Comparison of ENCODE assay signal across 1 cellular context in genomic region chr19:1812426-1813196, GRCh38.
TF ChIP-seq lines count a peak whose summit lies in the region.

No MANE protein-coding gene starts in this region.

TF ChIP-seq in K562, 482 proteins besides CTCF, POLR2A, EP300 and RAD21 (continued from another document and continues in another):
- TF ChIP-seq, protein P1, sequence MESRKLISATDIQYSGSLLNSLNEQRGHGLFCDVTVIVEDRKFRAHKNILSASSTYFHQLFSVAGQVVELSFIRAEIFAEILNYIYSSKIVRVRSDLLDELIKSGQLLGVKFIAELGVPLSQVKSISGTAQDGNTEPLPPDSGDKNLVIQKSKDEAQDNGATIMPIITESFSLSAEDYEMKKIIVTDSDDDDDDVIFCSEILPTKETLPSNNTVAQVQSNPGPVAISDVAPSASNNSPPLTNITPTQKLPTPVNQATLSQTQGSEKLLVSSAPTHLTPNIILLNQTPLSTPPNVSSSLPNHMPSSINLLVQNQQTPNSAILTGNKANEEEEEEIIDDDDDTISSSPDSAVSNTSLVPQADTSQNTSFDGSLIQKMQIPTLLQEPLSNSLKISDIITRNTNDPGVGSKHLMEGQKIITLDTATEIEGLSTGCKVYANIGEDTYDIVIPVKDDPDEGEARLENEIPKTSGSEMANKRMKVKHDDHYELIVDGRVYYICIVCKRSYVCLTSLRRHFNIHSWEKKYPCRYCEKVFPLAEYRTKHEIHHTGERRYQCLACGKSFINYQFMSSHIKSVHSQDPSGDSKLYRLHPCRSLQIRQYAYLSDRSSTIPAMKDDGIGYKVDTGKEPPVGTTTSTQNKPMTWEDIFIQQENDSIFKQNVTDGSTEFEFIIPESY (CRISPR knock-in tag; IDR thresholded peaks at IDR 0.05): 0 out of 2 replicates have a peak, but pooled peaks have one; percentile 51
- TF ChIP-seq, protein P2, sequence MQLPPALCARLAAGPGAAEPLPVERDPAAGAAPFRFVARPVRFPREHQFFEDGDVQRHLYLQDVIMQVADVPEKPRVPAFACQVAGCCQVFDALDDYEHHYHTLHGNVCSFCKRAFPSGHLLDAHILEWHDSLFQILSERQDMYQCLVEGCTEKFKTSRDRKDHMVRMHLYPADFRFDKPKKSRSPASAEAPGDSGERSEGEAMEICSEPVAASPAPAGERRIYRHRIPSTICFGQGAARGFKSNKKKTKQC (CRISPR knock-in tag; IDR thresholded peaks at IDR 0.05): 0 out of 2 replicates have a peak, but pooled peaks have one; percentile 42
- TF ChIP-seq TRIM28 (IDR thresholded peaks at IDR 0.05) (no peak), CBFA2T3 (IDR thresholded peaks at IDR 0.05) (no peak), TEAD2 (tag; IDR thresholded peaks at IDR 0.05) (no peak), CXXC5 (CRISPR knock-in tag; IDR thresholded peaks at IDR 0.05) (peak; percentile 71), ZNF740 (CRISPR knock-in tag; IDR thresholded peaks at IDR 0.05) (peak; percentile 43; the same call in 1 of the 2 replicates), ZNF740 (tag; IDR thresholded peaks at IDR 0.05) (no peak), AFF1 (IDR thresholded peaks at IDR 0.05; ENCODE audit: low read depth in 1 of 2, partially characterized antibody in 2 of 2) (peak in 1 of 2 experiments; percentile 33), CREB3L1 (IDR thresholded peaks at IDR 0.05; ENCODE audit: borderline replicate concordance, low read depth) (peak; percentile 78; the same call in 1 of the 2 replicates), HDGF (IDR thresholded peaks at IDR 0.05) (peak; percentile 96; the same call in 1 of the 2 replicates), MYC (IDR thresholded peaks at IDR 0.05; ENCODE audit: low read depth, low read length) (peak; percentile 48), MYC (CRISPR knock-in tag; IDR thresholded peaks at IDR 0.05; ENCODE audit: borderline replicate concordance, low read depth) (no peak), VEZF1 (CRISPR knock-in tag; IDR thresholded peaks at IDR 0.05) (peak; percentile 89), MTA2 (IDR thresholded peaks at IDR 0.05; ENCODE audit: low read depth) (no peak), EZH2 (IDR thresholded peaks at IDR 0.05; ENCODE audit: borderline replicate concordance, low read depth, low read length) (no peak), TSC22D4 (tag; IDR thresholded peaks at IDR 0.05) (no peak), RBM22 (IDR thresholded peaks at IDR 0.05; ENCODE audit: low read depth, low read length, poor library complexity, severe bottlenecking) (peak; percentile 70), NR4A1 (CRISPR knock-in tag; IDR thresholded peaks at IDR 0.05) (no peak), NR4A1 (tag; IDR thresholded peaks at IDR 0.05) (no peak), MTA3 (IDR thresholded peaks at IDR 0.05; ENCODE audit: borderline replicate concordance) (peak; percentile 62; the same call in 1 of the 2 replicates), ZFX (CRISPR knock-in tag; IDR thresholded peaks at IDR 0.05) (peak; percentile 81), TAF1 (IDR thresholded peaks at IDR 0.05; ENCODE audit: control insufficient read depth, extremely low read depth, insufficient read depth, low read length, severe bottlenecking) (peak; percentile 61), PRMT5 (CRISPR knock-in tag; IDR thresholded peaks at IDR 0.05) (no peak), POLR2AphosphoS2 (IDR thresholded peaks at IDR 0.05; ENCODE audit: low read length) (peak; percentile 21; the same call in 1 of the 2 replicates), ZEB2 (IDR thresholded peaks at IDR 0.05) (peak; percentile 66; the same call in 1 of the 2 replicates), RBBP5 (IDR thresholded peaks at IDR 0.05; ENCODE audit: borderline replicate concordance, insufficient read depth, low read length, poor library complexity, severe bottlenecking) (peak; percentile 34), RNF2 (IDR thresholded peaks at IDR 0.05) (0 out of 2 replicates have a peak, but pooled peaks have one; percentile 27)
- TF ChIP-seq, protein P3, sequence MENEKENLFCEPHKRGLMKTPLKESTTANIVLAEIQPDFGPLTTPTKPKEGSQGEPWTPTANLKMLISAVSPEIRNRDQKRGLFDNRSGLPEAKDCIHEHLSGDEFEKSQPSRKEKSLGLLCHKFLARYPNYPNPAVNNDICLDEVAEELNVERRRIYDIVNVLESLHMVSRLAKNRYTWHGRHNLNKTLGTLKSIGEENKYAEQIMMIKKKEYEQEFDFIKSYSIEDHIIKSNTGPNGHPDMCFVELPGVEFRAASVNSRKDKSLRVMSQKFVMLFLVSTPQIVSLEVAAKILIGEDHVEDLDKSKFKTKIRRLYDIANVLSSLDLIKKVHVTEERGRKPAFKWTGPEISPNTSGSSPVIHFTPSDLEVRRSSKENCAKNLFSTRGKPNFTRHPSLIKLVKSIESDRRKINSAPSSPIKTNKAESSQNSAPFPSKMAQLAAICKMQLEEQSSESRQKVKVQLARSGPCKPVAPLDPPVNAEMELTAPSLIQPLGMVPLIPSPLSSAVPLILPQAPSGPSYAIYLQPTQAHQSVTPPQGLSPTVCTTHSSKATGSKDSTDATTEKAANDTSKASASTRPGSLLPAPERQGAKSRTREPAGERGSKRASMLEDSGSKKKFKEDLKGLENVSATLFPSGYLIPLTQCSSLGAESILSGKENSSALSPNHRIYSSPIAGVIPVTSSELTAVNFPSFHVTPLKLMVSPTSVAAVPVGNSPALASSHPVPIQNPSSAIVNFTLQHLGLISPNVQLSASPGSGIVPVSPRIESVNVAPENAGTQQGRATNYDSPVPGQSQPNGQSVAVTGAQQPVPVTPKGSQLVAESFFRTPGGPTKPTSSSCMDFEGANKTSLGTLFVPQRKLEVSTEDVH (IDR thresholded peaks at IDR 0.05; ENCODE audit: low read depth, partially characterized antibody): no peak
- TF ChIP-seq, protein P4, sequence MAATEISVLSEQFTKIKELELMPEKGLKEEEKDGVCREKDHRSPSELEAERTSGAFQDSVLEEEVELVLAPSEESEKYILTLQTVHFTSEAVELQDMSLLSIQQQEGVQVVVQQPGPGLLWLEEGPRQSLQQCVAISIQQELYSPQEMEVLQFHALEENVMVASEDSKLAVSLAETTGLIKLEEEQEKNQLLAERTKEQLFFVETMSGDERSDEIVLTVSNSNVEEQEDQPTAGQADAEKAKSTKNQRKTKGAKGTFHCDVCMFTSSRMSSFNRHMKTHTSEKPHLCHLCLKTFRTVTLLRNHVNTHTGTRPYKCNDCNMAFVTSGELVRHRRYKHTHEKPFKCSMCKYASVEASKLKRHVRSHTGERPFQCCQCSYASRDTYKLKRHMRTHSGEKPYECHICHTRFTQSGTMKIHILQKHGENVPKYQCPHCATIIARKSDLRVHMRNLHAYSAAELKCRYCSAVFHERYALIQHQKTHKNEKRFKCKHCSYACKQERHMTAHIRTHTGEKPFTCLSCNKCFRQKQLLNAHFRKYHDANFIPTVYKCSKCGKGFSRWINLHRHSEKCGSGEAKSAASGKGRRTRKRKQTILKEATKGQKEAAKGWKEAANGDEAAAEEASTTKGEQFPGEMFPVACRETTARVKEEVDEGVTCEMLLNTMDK (IDR thresholded peaks at IDR 0.05; ENCODE audit: borderline replicate concordance, insufficient read depth, low read depth, low read length, poor library complexity, severe bottlenecking): no peak
- TF ChIP-seq, protein P5, sequence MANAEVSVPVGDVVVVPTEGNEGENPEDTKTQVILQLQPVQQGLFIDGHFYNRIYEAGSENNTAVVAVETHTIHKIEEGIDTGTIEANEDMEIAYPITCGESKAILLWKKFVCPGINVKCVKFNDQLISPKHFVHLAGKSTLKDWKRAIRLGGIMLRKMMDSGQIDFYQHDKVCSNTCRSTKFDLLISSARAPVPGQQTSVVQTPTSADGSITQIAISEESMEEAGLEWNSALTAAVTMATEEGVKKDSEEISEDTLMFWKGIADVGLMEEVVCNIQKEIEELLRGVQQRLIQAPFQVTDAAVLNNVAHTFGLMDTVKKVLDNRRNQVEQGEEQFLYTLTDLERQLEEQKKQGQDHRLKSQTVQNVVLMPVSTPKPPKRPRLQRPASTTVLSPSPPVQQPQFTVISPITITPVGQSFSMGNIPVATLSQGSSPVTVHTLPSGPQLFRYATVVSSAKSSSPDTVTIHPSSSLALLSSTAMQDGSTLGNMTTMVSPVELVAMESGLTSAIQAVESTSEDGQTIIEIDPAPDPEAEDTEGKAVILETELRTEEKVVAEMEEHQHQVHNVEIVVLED (CRISPR knock-in tag; IDR thresholded peaks at IDR 0.05): no peak
- TF ChIP-seq, protein P6, sequence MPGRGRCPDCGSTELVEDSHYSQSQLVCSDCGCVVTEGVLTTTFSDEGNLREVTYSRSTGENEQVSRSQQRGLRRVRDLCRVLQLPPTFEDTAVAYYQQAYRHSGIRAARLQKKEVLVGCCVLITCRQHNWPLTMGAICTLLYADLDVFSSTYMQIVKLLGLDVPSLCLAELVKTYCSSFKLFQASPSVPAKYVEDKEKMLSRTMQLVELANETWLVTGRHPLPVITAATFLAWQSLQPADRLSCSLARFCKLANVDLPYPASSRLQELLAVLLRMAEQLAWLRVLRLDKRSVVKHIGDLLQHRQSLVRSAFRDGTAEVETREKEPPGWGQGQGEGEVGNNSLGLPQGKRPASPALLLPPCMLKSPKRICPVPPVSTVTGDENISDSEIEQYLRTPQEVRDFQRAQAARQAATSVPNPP (IDR thresholded peaks at IDR 0.05; ENCODE audit: borderline replicate concordance, insufficient read depth, insufficient read length): no peak
- TF ChIP-seq, protein P7, sequence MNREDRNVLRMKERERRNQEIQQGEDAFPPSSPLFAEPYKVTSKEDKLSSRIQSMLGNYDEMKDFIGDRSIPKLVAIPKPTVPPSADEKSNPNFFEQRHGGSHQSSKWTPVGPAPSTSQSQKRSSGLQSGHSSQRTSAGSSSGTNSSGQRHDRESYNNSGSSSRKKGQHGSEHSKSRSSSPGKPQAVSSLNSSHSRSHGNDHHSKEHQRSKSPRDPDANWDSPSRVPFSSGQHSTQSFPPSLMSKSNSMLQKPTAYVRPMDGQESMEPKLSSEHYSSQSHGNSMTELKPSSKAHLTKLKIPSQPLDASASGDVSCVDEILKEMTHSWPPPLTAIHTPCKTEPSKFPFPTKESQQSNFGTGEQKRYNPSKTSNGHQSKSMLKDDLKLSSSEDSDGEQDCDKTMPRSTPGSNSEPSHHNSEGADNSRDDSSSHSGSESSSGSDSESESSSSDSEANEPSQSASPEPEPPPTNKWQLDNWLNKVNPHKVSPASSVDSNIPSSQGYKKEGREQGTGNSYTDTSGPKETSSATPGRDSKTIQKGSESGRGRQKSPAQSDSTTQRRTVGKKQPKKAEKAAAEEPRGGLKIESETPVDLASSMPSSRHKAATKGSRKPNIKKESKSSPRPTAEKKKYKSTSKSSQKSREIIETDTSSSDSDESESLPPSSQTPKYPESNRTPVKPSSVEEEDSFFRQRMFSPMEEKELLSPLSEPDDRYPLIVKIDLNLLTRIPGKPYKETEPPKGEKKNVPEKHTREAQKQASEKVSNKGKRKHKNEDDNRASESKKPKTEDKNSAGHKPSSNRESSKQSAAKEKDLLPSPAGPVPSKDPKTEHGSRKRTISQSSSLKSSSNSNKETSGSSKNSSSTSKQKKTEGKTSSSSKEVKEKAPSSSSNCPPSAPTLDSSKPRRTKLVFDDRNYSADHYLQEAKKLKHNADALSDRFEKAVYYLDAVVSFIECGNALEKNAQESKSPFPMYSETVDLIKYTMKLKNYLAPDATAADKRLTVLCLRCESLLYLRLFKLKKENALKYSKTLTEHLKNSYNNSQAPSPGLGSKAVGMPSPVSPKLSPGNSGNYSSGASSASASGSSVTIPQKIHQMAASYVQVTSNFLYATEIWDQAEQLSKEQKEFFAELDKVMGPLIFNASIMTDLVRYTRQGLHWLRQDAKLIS (CRISPR knock-in tag; IDR thresholded peaks at IDR 0.05): 0 out of 2 replicates have a peak, but pooled peaks have one; percentile 23
